In genomic region chr2:240981273-240981672, GRCh38 we compare ENCODE assay signal across 22 cellular contexts. TPM values are rescaled to one million over a fixed set of nuclear protein-coding genes. Genes with fewer than 3 reads are reported as not detected.
A peak's percentile ranks its signal among the peaks of the same experiment; 100 is the strongest.
DNase-seq lines count a peak whose midpoint lies in the region.
"Had no signal": no experiment of that assay in that cellular context is flagged by ENCODE, and none has a peak within 500 bp of the region (broad histone marks: within the 10 kb centered on the region; RNA-seq: fewer than 3 reads in every experiment).

No MANE protein-coding gene starts in this region.

- peaks cover 12% of the 10 kb centered on the region for H3K4me1 ChIP-seq in adipocyte (ENCODE audit: control insufficient read depth, insufficient read depth, low read length)
- H3K4me1 ChIP-seq in thymus (ENCODE audit: control insufficient read depth, insufficient read depth, low read length), result peaks cover 3% of the 10 kb centered on the region
- H3K4me1 ChIP-seq: Peyer's patch had no signal

- H3K27ac ChIP-seq in thymus (ENCODE audit: low read depth), result peak overlapping the region; percentile 31
- H3K27ac ChIP-seq: body of pancreas, left lung, ovary, Peyer's patch, right atrium auricular region, WERI-Rb-1 had no signal

- 32% methylated on average over 3 of the region's 3 CpGs for WGBS in thymus

- DNase-seq in EL (peak; percentile 34), adipocyte (ENCODE audit: low read depth) (peak; percentile 67), fibroblast of the conjunctiva (ENCODE audit: low read depth) (peak; percentile 56), DMS114 treated with DMSO at 0.1 percent for 48 hours (lab: John Stamatoyannopoulos, UW; ENCODE audit: unreplicated experiment) (no peak)
- DNase-seq in activated CD8-positive, alpha-beta memory T cell treated with anti-CD3 and anti-CD28 coated beads, Interleukin-2, amount 50 U/mL, for 4 hours, result no peak
- no peak for DNase-seq in stimulated activated CD4-positive, alpha-beta T cell treated with anti-CD3 and anti-CD28 coated beads, Interleukin-4, amount 100 ng/mL, for 1 hour
- DNase-seq: activated CD8-positive, alpha-beta memory T cell treated with anti-CD3 and anti-CD28 coated beads, Interleukin-2, amount 50 U/mL, for 48 hours; activated naive CD8-positive, alpha-beta T cell treated with anti-CD3 and anti-CD28 coated beads for 36 hours; Calu3; effector memory CD4-positive, alpha-beta T cell; KBM-7; NCI-H1436 treated with DMSO at 0.1 percent for 48 hours; NCI-H510A treated with DMSO at 0.1 percent for 48 hours; NK-92 treated with Interleukin-12 subunit alpha and Interleukin-12 subunit beta, amount 100 ng/mL, for 24 hours had no signal

- H3K4me3 ChIP-seq in adipocyte (ENCODE audit: low read length) (no peak overlapping the region), thymus (ENCODE audit: low read length) (no peak overlapping the region)
- H3K4me3 ChIP-seq: body of pancreas, left lung, ovary, Peyer's patch, right atrium auricular region, vagina had no signal

- H3K9me3 ChIP-seq in adipocyte (ENCODE audit: control insufficient read depth, low read length), result no peaks in the 10 kb centered on the region
- peaks cover 1% of the 10 kb centered on the region for H3K9me3 ChIP-seq in thymus (ENCODE audit: control insufficient read depth)
- H3K9me3 ChIP-seq: body of pancreas, left lung, ovary, Peyer's patch, right atrium auricular region, vagina had no signal

- peak overlapping the region; percentile 62 for H3K9ac ChIP-seq in adipocyte (ENCODE audit: low read length)

- H3K36me3 ChIP-seq in adipocyte (ENCODE audit: control insufficient read depth, insufficient read depth, low read length, severe bottlenecking) (no peaks in the 10 kb centered on the region), thymus (ENCODE audit: control insufficient read depth, insufficient read depth) (no peaks in the 10 kb centered on the region)
- H3K36me3 ChIP-seq: left lung, ovary, Peyer's patch, right atrium auricular region, vagina, WERI-Rb-1 had no signal

- H3K27me3 ChIP-seq in adipocyte (replicated peaks; ENCODE audit: control insufficient read depth, insufficient read depth, low read length) (no peaks in the 10 kb centered on the region), thymus (ENCODE audit: control insufficient read depth, insufficient read depth) (peaks cover 12% of the 10 kb centered on the region)
- H3K27me3 ChIP-seq: body of pancreas, ovary, Peyer's patch, right atrium auricular region, vagina had no signal

RNA-seq across cellular contexts. Expression of gene SNED1, which starts 17.1 kb away (rescaled TPM):
- 3.2 TPM for polyA plus RNA-seq in thymus

Comparison
In these comparisons a context has a peak if more than half of its experiments do, and no peak if none do; other contexts are left out.
1. DNase-seq: peak in EL (single experiment), adipocyte (single experiment) and fibroblast of the conjunctiva (single experiment); none in DMS114 treated with DMSO at 0.1 percent for 48 hours (single experiment), activated CD8-positive, alpha-beta memory T cell treated with anti-CD3 and anti-CD28 coated beads, Interleukin-2, amount 50 U/mL, for 4 hours (single experiment) and stimulated activated CD4-positive, alpha-beta T cell treated with anti-CD3 and anti-CD28 coated beads, Interleukin-4, amount 100 ng/mL, for 1 hour (single experiment).